9 cellular contexts compared by ENCODE assay signal in the genomic region with DNA sequence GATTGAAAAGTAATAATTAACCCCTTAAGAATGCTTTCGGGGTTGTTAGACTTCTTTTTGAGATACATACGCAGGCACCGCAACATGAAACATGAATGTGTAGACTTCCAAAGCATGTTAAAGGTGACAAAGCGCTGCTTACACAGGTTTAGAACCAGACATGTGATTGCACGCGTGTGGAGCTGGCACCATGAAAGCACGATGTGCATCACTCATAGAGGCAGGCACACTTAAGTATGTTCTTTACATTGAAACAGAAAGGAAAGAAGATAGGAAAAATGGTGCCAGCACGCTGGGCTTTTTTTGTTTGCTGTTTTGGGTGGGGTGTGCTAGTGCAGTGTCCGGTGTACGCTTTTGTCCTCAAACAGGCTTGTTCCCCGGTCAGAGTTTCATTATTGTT.
A peak's percentile ranks its signal among the peaks of the same experiment; 100 is the strongest.
DNase-seq lines count a peak whose midpoint lies in the region; ATAC-seq and TF ChIP-seq lines count a peak whose summit lies in the region.
"Had no signal": no experiment of that assay in that cellular context is flagged by ENCODE, and none has a peak within 500 bp of the region (broad histone marks: within the 10 kb centered on the region; RNA-seq: fewer than 3 reads in every experiment).

No MANE protein-coding gene starts in this region.

- WGBS in mammary epithelial cell (ENCODE audit: low coverage, missing lambda C conversion rate), result under 1% methylated on average over 11 of the region's 11 CpGs

- DNase-seq in BE2C, result no peak
- peak; percentile 79 for DNase-seq in KG1 (lab: John Stamatoyannopoulos, UW)
- peak; percentile 74 for DNase-seq in mammary epithelial cell
- DNase-seq in NCI-H446 (lab: John Stamatoyannopoulos, UW), result no peak
- no peak for DNase-seq in NCI-H2107 treated with DMSO at 0.1 percent for 48 hours (lab: John Stamatoyannopoulos, UW; ENCODE audit: unreplicated experiment)
- DNase-seq in NK-92 (lab: John Stamatoyannopoulos, UW; ENCODE audit: unreplicated experiment), result no peak

- H3K4me1 ChIP-seq in BE2C (peaks cover 17% of the 10 kb centered on the region), mammary epithelial cell (ENCODE audit: insufficient read depth, low read length) (peaks cover 43% of the 10 kb centered on the region), muscle layer of colon (ENCODE audit: insufficient read depth, low read length) (peaks cover 72% of the 10 kb centered on the region)

- TF ChIP-seq CTCF in BE2C (IDR thresholded peaks at IDR 0.05; ENCODE audit: low read depth, low read length) (no peak), mammary epithelial cell (conservative IDR thresholded peaks at IDR 0.05 in 1 of 2, IDR thresholded peaks at IDR 0.05 in 1 of 2; ENCODE audit: extremely low read depth in 1 of 2, insufficient read depth in 1 of 2, low read depth in 1 of 2, low read length in 2 of 2) (no peak)

- CTCF ChIA-PET in mammary epithelial cell (lab: Charles Lee; ENCODE audit: low non-redundant PET), result no interaction called here

- intact Hi-C loops in mammary epithelial cell (cut with micrococcal nuclease), result loop anchor here (1.0 kb wide), 1 partner anchor 19 kb away; no protein-coding TSS in a partner anchor

- H3K27me3 ChIP-seq in BE2C (no peaks in the 10 kb centered on the region), mammary epithelial cell (ENCODE audit: insufficient read depth, low read length) (no peaks in the 10 kb centered on the region), muscle layer of colon (ENCODE audit: control insufficient read depth in 1 of 2, insufficient read depth in 2 of 2, low read length in 2 of 2) (no peaks in the 10 kb centered on the region)

- no peaks in the 10 kb centered on the region for H4K20me1 ChIP-seq in mammary epithelial cell (ENCODE audit: insufficient read depth, low read length)

- BruUV-seq in mammary epithelial cell (replicated peaks; lab: Mats Ljungman, UMichigan), result no TSS peak

- ATAC-seq in HG03280 (IDR thresholded peaks at IDR 0.05; ENCODE audit: unreplicated experiment), result no peak

- H3K4me2 ChIP-seq in mammary epithelial cell (ENCODE audit: insufficient read depth, low read depth, low read length), result peak overlapping the region; percentile 97

- dilution Hi-C loops in mammary epithelial cell (cut with HindIII; ENCODE audit: low sequenced_read_pairs), result no loop called here

- peaks cover 8% of the 10 kb centered on the region; the same call in 1 of the 2 replicates for H3K36me3 ChIP-seq in BE2C
- H3K36me3 ChIP-seq in mammary epithelial cell (ENCODE audit: insufficient read depth, low read length), result no peaks in the 10 kb centered on the region
- peaks cover 3% of the 10 kb centered on the region for H3K36me3 ChIP-seq in muscle layer of colon (ENCODE audit: insufficient read depth, low read length)
- H3K36me3 ChIP-seq: cardiac muscle cell had no signal

- H3K79me2 ChIP-seq in mammary epithelial cell (ENCODE audit: insufficient read depth, low read length), result peaks cover 95% of the 10 kb centered on the region

- H3K27ac ChIP-seq in mammary epithelial cell (ENCODE audit: insufficient read depth, low read depth, low read length) (peak overlapping the region; percentile 99), muscle layer of colon (ENCODE audit: low read depth, low read length) (peak overlapping the region; percentile 92)
- H3K27ac ChIP-seq: cardiac muscle cell had no signal

- H3K4me3 ChIP-seq in BE2C (ENCODE audit: low read depth, low read length) (peak overlapping the region; percentile 84), mammary epithelial cell (replicated peaks in 1 of 3; ENCODE audit: insufficient read depth in 1 of 3, low read depth in 2 of 3, low read length in 3 of 3) (peak overlapping the region; percentile 39 to 69 (median 48)), muscle layer of colon (ENCODE audit: low read depth in 1 of 2, low read length in 2 of 2) (peak overlapping the region in 1 of 2 donors; percentile 29)
- H3K4me3 ChIP-seq: cardiac muscle cell had no signal

- H3K9me3 ChIP-seq in BE2C (no peaks in the 10 kb centered on the region), mammary epithelial cell (replicated peaks; ENCODE audit: insufficient read depth, low read length) (no peaks in the 10 kb centered on the region), muscle layer of colon (ENCODE audit: low read length) (no peaks in the 10 kb centered on the region)

- in situ Hi-C loops in mammary epithelial cell (cut with MboI; ENCODE audit: low sequenced_read_pairs in 2 of 2), result no loop called here

- H3K9ac ChIP-seq in mammary epithelial cell (ENCODE audit: insufficient read depth, low read length) (peak overlapping the region; percentile 95), muscle layer of colon (ENCODE audit: low read length) (peak overlapping the region; percentile 98)

- H2AFZ ChIP-seq in mammary epithelial cell (ENCODE audit: low read depth, low read length), result no peak overlapping the region

Comparison
In these comparisons a context has a peak if more than half of its experiments do, and no peak if none do; other contexts are left out.
1. DNase-seq: peak in KG1 (single experiment) and mammary epithelial cell (single experiment); none in BE2C (single experiment), NCI-H446 (0 of 2), NCI-H2107 treated with DMSO at 0.1 percent for 48 hours (single experiment) and NK-92 (single experiment).